Comparison of ENCODE assay signal across 14 cellular contexts in the genomic region with DNA sequence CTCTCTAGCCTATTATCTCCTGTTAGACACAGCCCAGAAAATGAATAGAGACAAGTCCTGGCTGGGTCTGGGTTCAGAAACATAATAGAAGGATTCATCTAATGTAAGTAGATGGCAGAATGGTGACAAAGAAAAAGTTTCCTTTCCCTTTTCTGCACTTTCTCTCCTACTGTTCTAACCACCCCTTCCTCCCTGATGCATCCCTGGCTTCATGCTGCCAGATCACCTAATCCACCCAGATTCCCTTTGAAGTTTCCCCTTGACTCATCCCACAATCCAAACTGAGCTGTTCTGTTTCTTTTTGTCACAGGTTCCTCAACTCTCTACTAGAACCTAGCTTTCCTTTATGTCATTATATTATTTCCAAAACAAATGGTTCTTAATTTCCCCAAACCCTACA. TPM values are rescaled to one million over a fixed set of nuclear protein-coding genes. Genes with fewer than 3 reads are reported as not detected.
A peak's percentile ranks its signal among the peaks of the same experiment; 100 is the strongest.
DNase-seq lines count a peak whose midpoint lies in the region; ATAC-seq, FAIRE-seq and TF ChIP-seq lines count a peak whose summit lies in the region.
"Had no signal": no experiment of that assay in that cellular context is flagged by ENCODE, and none has a peak within 500 bp of the region (broad histone marks: within the 10 kb centered on the region; RNA-seq: fewer than 3 reads in every experiment).

No MANE protein-coding gene starts in this region.

- H3K79me2 ChIP-seq in KMS-11 (ENCODE audit: insufficient read depth, low read depth) (peaks cover 38% of the 10 kb centered on the region), astrocyte (ENCODE audit: insufficient read depth, low read length) (no peaks in the 10 kb centered on the region)

- H3K4me1 ChIP-seq in KMS-11 (ENCODE audit: low read depth, poor library complexity, severe bottlenecking) (peaks cover 81% of the 10 kb centered on the region), astrocyte (ENCODE audit: insufficient read depth, low read length) (peaks cover 34% of the 10 kb centered on the region)
- H3K4me1 ChIP-seq: right atrium auricular region had no signal

- H3K9ac ChIP-seq in KMS-11, result peak overlapping the region; percentile 38; the same call in 1 of the 2 replicates
- no peak overlapping the region for H3K9ac ChIP-seq in astrocyte (ENCODE audit: low read length)

- TF ChIP-seq CTCF in KMS-11 (conservative IDR thresholded peaks at IDR 0.05; ENCODE audit: low read depth, low read length) (no peak), astrocyte (IDR thresholded peaks at IDR 0.05; ENCODE audit: insufficient read depth, low read depth, low read length) (no peak)

- H3K27me3 Mint-ChIP-seq in astrocyte (ENCODE audit: low read depth, unreplicated experiment) (no peaks in the 10 kb centered on the region), memory B cell (no peaks in the 10 kb centered on the region)

- no peak overlapping the region for H2AFZ ChIP-seq in KMS-11 (ENCODE audit: low read depth)
- H2AFZ ChIP-seq in astrocyte (ENCODE audit: low read depth, low read length), result no peak overlapping the region

- peak; percentile 31 for DNase-seq in CD1c-positive myeloid dendritic cell (ENCODE audit: extremely low spot score)
- no peak for DNase-seq in astrocyte (ENCODE audit: low read depth)
- DNase-seq in memory B cell (ENCODE audit: low spot score in 2 of 2), result no peak
- no peak for DNase-seq in frontal cortex (ENCODE audit: low spot score in 2 of 2)
- no peak for DNase-seq in NCI-H526 treated with DMSO at 0.1 percent for 48 hours (lab: John Stamatoyannopoulos, UW)
- no peak for DNase-seq in NCI-H2171 treated with DMSO at 0.1 percent for 48 hours (lab: John Stamatoyannopoulos, UW)
- no peak for DNase-seq in NCI-H1930 (lab: John Stamatoyannopoulos, UW)
- DNase-seq: activated CD8-positive, alpha-beta T cell treated with anti-CD3 and anti-CD28 coated beads, Interleukin-2, amount 10 ng/mL, durations not matched to agents 7 days and 5 days; activated naive CD8-positive, alpha-beta T cell treated with anti-CD3 and anti-CD28 coated beads, Interleukin-2, amount 10 ng/mL, durations not matched to agents 7 days and 5 days; GF-D8; NCI-H2227 treated with DMSO at 0.1 percent for 48 hours had no signal

- no peak for FAIRE-seq in astrocyte (lab: Jason Lieb, UNC)
- FAIRE-seq in frontal cortex (lab: Jason Lieb, UNC), result no peak
- FAIRE-seq: HTR-8/SVneo had no signal

- H3K9me3 Mint-ChIP-seq in astrocyte (ENCODE audit: unreplicated experiment) (no peaks in the 10 kb centered on the region), memory B cell (peaks cover 1% of the 10 kb centered on the region)
- H3K9me3 Mint-ChIP-seq: activated naive CD8-positive, alpha-beta T cell treated with anti-CD3 and anti-CD28 coated beads, Interleukin-2, amount 10 ng/mL, durations not matched to agents 7 days and 5 days had no signal

- H3K27ac ChIP-seq in KMS-11 (peak overlapping the region; percentile 93; the same call in 1 of the 2 replicates), astrocyte (ENCODE audit: low read depth, low read length) (no peak overlapping the region)

- no peaks in the 10 kb centered on the region for H3K36me3 Mint-ChIP-seq in astrocyte (ENCODE audit: low read depth, unreplicated experiment)
- H3K36me3 Mint-ChIP-seq in memory B cell, result peaks cover 6% of the 10 kb centered on the region
- H3K36me3 Mint-ChIP-seq: activated naive CD8-positive, alpha-beta T cell treated with anti-CD3 and anti-CD28 coated beads, Interleukin-2, amount 10 ng/mL, durations not matched to agents 7 days and 5 days had no signal

- ATAC-seq in memory B cell (ENCODE audit: low read depth), result no peak
- ATAC-seq: activated CD8-positive, alpha-beta T cell treated with anti-CD3 and anti-CD28 coated beads, Interleukin-2, amount 10 ng/mL, durations not matched to agents 7 days and 5 days had no signal

- H3K27me3 ChIP-seq in KMS-11 (ENCODE audit: insufficient read depth, low read depth) (no peaks in the 10 kb centered on the region), astrocyte (ENCODE audit: insufficient read depth, low read length) (no peaks in the 10 kb centered on the region)
- H3K27me3 ChIP-seq: right atrium auricular region had no signal

- H4K20me1 ChIP-seq in KMS-11 (ENCODE audit: insufficient read depth) (no peaks in the 10 kb centered on the region), astrocyte (ENCODE audit: insufficient read depth, low read length) (no peaks in the 10 kb centered on the region)

- H3K36me3 ChIP-seq in KMS-11 (ENCODE audit: insufficient read depth) (no peaks in the 10 kb centered on the region), astrocyte (ENCODE audit: insufficient read depth, low read length) (no peaks in the 10 kb centered on the region)
- H3K36me3 ChIP-seq: right atrium auricular region had no signal

- H3K4me2 ChIP-seq in KMS-11 (peak overlapping the region; percentile 69), astrocyte (ENCODE audit: low read length) (peak overlapping the region; percentile 9)

- H3K4me3 Mint-ChIP-seq in astrocyte (ENCODE audit: unreplicated experiment) (no peak overlapping the region), memory B cell (peak overlapping the region; percentile 53)
- H3K4me3 Mint-ChIP-seq: activated CD8-positive, alpha-beta T cell treated with anti-CD3 and anti-CD28 coated beads, Interleukin-2, amount 10 ng/mL, durations not matched to agents 7 days and 5 days had no signal

- no peak overlapping the region for H3K27ac Mint-ChIP-seq in astrocyte (ENCODE audit: unreplicated experiment)
- H3K27ac Mint-ChIP-seq in memory B cell, result peak overlapping the region; percentile 97
- H3K27ac Mint-ChIP-seq: activated CD8-positive, alpha-beta T cell treated with anti-CD3 and anti-CD28 coated beads, Interleukin-2, amount 10 ng/mL, durations not matched to agents 7 days and 5 days; activated naive CD8-positive, alpha-beta T cell treated with anti-CD3 and anti-CD28 coated beads, Interleukin-2, amount 10 ng/mL, durations not matched to agents 7 days and 5 days had no signal

- no peaks in the 10 kb centered on the region for H3K9me3 ChIP-seq in astrocyte (ENCODE audit: insufficient read depth, low read depth, low read length)
- H3K9me3 ChIP-seq: right atrium auricular region had no signal

- H3K4me1 Mint-ChIP-seq in astrocyte (ENCODE audit: low read depth, unreplicated experiment) (peaks cover 51% of the 10 kb centered on the region), memory B cell (peaks cover 44% of the 10 kb centered on the region)

- H3K4me3 ChIP-seq in KMS-11 (IDR thresholded peaks at IDR 0.05; ENCODE audit: insufficient read depth, low read depth, low read length) (no peak overlapping the region), astrocyte (ENCODE audit: insufficient read depth, low read depth, low read length) (no peak overlapping the region)
- H3K4me3 ChIP-seq: right atrium auricular region had no signal

RNA-seq across cellular contexts. Expression of a gene that starts 1.1 kb away (rescaled TPM):
- 0.19 and 2.0 TPM in 2 replicates for total RNA-seq in astrocyte
- 0.41 TPM for total RNA-seq in frontal cortex
